8 cellular contexts compared by ENCODE assay signal in genomic region chr5:151082976-151083651, GRCh38.
DNase-seq lines count a peak whose midpoint lies in the region; ATAC-seq, FAIRE-seq and TF ChIP-seq lines count a peak whose summit lies in the region.

No MANE protein-coding gene starts in this region.

- peak overlapping the region; percentile 95 for H3K27ac Mint-ChIP-seq in dendritic cell treated with granulocyte-macrophage colony-stimulating factor and Interleukin-4, amounts not matched to agents 40 ng/mL and 50 ng/mL, for 4 days

- ATAC-seq in HG03095 (IDR thresholded peaks at IDR 0.05; ENCODE audit: unreplicated experiment): no peak
- ATAC-seq in GM18873 (IDR thresholded peaks at IDR 0.05; ENCODE audit: low FRiP score, unreplicated experiment): no peak

- H3K4me3 Mint-ChIP-seq in dendritic cell treated with granulocyte-macrophage colony-stimulating factor and Interleukin-4, amounts not matched to agents 40 ng/mL and 50 ng/mL, for 4 days: peak overlapping the region; percentile 66

- H3K27me3 Mint-ChIP-seq in dendritic cell treated with granulocyte-macrophage colony-stimulating factor and Interleukin-4, amounts not matched to agents 40 ng/mL and 50 ng/mL, for 4 days: no peaks in the 10 kb centered on the region

- DNase-seq in H54 (ENCODE audit: insufficient read length, low spot score): no peak
- peak; percentile 61 for DNase-seq in T-helper 9 cell
- peak; percentile 64 to 67 for DNase-seq in stimulated activated CD4-positive, alpha-beta T cell treated with anti-CD3 and anti-CD28 coated beads, Interleukin-15, amount 100 ng/mL, for 48 hours (ENCODE audit: low read depth in 2 of 2)
- DNase-seq in cerebellar cortex (ENCODE audit: low spot score): no peak
- DNase-seq in NCI-H1105 (lab: John Stamatoyannopoulos, UW): no peak

- peaks cover 24% of the 10 kb centered on the region for H3K36me3 Mint-ChIP-seq in dendritic cell treated with granulocyte-macrophage colony-stimulating factor and Interleukin-4, amounts not matched to agents 40 ng/mL and 50 ng/mL, for 4 days (ENCODE audit: low read depth)

- FAIRE-seq in H54 (lab: Jason Lieb, UNC): peak; percentile 64

- no peaks in the 10 kb centered on the region for H3K9me3 Mint-ChIP-seq in dendritic cell treated with granulocyte-macrophage colony-stimulating factor and Interleukin-4, amounts not matched to agents 40 ng/mL and 50 ng/mL, for 4 days

- intact Hi-C loops in dendritic cell treated with granulocyte-macrophage colony-stimulating factor and Interleukin-4, amounts not matched to agents 40 ng/mL and 50 ng/mL, for 4 days (cut with micrococcal nuclease): no loop called here

- no peak for TF ChIP-seq POLR2A in H54 (IDR thresholded peaks at IDR 0.05; ENCODE audit: low read depth, low read length)

- peaks cover 77% of the 10 kb centered on the region for H3K4me1 Mint-ChIP-seq in dendritic cell treated with granulocyte-macrophage colony-stimulating factor and Interleukin-4, amounts not matched to agents 40 ng/mL and 50 ng/mL, for 4 days (ENCODE audit: low read depth)

Comparison
In these comparisons a context has a peak if more than half of its experiments do, and no peak if none do; other contexts are left out.
1. DNase-seq: peak in T-helper 9 cell (single experiment) and stimulated activated CD4-positive, alpha-beta T cell treated with anti-CD3 and anti-CD28 coated beads, Interleukin-15, amount 100 ng/mL, for 48 hours (2 of 2); none in H54 (single experiment), cerebellar cortex (single experiment) and NCI-H1105 (single experiment).